1 cellular context compared by ENCODE assay signal in genomic region chr1:165828581-165829329, GRCh38.
TF ChIP-seq lines count a peak whose summit lies in the region.

No MANE protein-coding gene starts in this region.

TF ChIP-seq in H1, 55 proteins besides CTCF, POLR2A, EP300 and RAD21 (continued from another document):
- no peak for TF ChIP-seq CHD7 (IDR thresholded peaks at IDR 0.05; ENCODE audit: insufficient replicate concordance, low read length)
- TF ChIP-seq TBP (IDR thresholded peaks at IDR 0.05; ENCODE audit: low read depth, low read length) = peak; percentile 87
- TF ChIP-seq RFX5 (IDR thresholded peaks at IDR 0.05; ENCODE audit: borderline replicate concordance, low read depth, low read length) = no peak
- peak; percentile 61 for TF ChIP-seq PHF8 (conservative IDR thresholded peaks at IDR 0.05; ENCODE audit: low read depth, low read length)
- no peak for TF ChIP-seq CBX8 (IDR thresholded peaks at IDR 0.05; ENCODE audit: borderline replicate concordance, low read depth, low read length)
- no peak for TF ChIP-seq BRCA1 (IDR thresholded peaks at IDR 0.05; ENCODE audit: low read depth, low read length)
- TF ChIP-seq USF2 (IDR thresholded peaks at IDR 0.05; ENCODE audit: low read length) = no peak
- peak; percentile 61 for TF ChIP-seq E2F6 (IDR thresholded peaks at IDR 0.05)
- TF ChIP-seq TEAD4 (IDR thresholded peaks at IDR 0.05; ENCODE audit: low read depth, low read length) = no peak
- TF ChIP-seq MAX (IDR thresholded peaks at IDR 0.05) = peak; percentile 93
- no peak for TF ChIP-seq SIRT6 (IDR thresholded peaks at IDR 0.05; ENCODE audit: low read length)
- no peak for TF ChIP-seq KDM4A (IDR thresholded peaks at IDR 0.05; ENCODE audit: low read depth, low read length, severe bottlenecking)
- peak; percentile 88 for TF ChIP-seq YY1 (IDR thresholded peaks at IDR 0.05; ENCODE audit: low read depth, low read length)
- TF ChIP-seq CHD2 (IDR thresholded peaks at IDR 0.05; ENCODE audit: low read length) = peak; percentile 58; the same call in 1 of the 2 replicates
- no peak for TF ChIP-seq SP4 (IDR thresholded peaks at IDR 0.05; ENCODE audit: low read length)
- no peak for TF ChIP-seq FOSL1 (IDR thresholded peaks at IDR 0.05; ENCODE audit: insufficient read depth, low read depth, low read length)
- no peak for TF ChIP-seq SP1 (IDR thresholded peaks at IDR 0.05; ENCODE audit: low read depth, low read length)
- TF ChIP-seq SAP30 (IDR thresholded peaks at IDR 0.05; ENCODE audit: insufficient read depth, insufficient replicate concordance, low read length) = no peak
- TF ChIP-seq CREB1 (IDR thresholded peaks at IDR 0.05) = no peak
- no peak for TF ChIP-seq HDAC6 (IDR thresholded peaks at IDR 0.05; ENCODE audit: low read depth, low read length)
- TF ChIP-seq NRF1 (IDR thresholded peaks at IDR 0.05; ENCODE audit: low read depth, low read length) = no peak
- no peak for TF ChIP-seq CBX5 (IDR thresholded peaks at IDR 0.05; ENCODE audit: low read depth, low read length)
- peak; percentile 74 for TF ChIP-seq TAF7 (optimal IDR thresholded peaks at IDR 0.05; ENCODE audit: borderline replicate concordance, low read depth, low read length)
- TF ChIP-seq SIX5 (IDR thresholded peaks at IDR 0.05; ENCODE audit: low read depth, low read length) = no peak
- no peak for TF ChIP-seq SUZ12 (IDR thresholded peaks at IDR 0.05; ENCODE audit: low read length)
- TF ChIP-seq TAF1 (IDR thresholded peaks at IDR 0.05; ENCODE audit: low read depth, low read length) = peak; percentile 94
- no peak for TF ChIP-seq KDM1A (IDR thresholded peaks at IDR 0.05; ENCODE audit: borderline replicate concordance, low read length)
- no peak for TF ChIP-seq ZNF274 (IDR thresholded peaks at IDR 0.05; ENCODE audit: borderline replicate concordance, extremely low read depth, low read length)
- peak; percentile 28 to 75; a peak in 2 of 4 replicates for TF ChIP-seq SIN3A (conservative IDR thresholded peaks at IDR 0.05 in 1 of 2, IDR thresholded peaks at IDR 0.05 in 1 of 2; ENCODE audit: low read depth in 1 of 2, low read length in 2 of 2)
- no peak for TF ChIP-seq EZH2 (IDR thresholded peaks at IDR 0.05; ENCODE audit: low read depth, low read length, severe bottlenecking)
- TF ChIP-seq ATF3 (IDR thresholded peaks at IDR 0.05; ENCODE audit: insufficient read depth, low read depth, low read length) = no peak
